Comparison of ENCODE assay signal across 7 cellular contexts in the genomic region with DNA sequence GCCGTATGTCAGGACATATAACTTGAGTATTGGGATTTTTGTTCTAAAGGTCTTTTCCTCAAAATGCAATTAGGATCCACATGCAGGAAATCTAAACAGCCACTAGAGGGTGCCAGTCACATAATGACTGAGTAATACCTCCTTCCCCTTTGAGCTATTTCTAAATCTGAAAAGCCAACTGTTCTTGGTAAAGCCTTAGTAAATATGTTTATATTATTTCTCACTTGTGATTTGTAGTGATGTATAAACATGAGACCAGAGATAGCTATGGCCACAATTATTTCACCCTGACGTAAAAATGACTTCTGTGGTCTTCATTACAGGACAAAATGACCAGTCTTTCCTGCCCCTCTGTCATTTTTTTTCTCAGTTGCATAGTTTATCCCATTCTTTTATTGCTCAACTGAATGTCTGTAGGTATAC. TPM values are rescaled to one million over a fixed set of nuclear protein-coding genes. Genes with fewer than 3 reads are reported as not detected.
A peak's percentile ranks its signal among the peaks of the same experiment; 100 is the strongest.
DNase-seq lines count a peak whose midpoint lies in the region; ATAC-seq and TF ChIP-seq lines count a peak whose summit lies in the region.

No MANE protein-coding gene starts in this region.

- peak; percentile 21 for DNase-seq in GDM1 (lab: John Stamatoyannopoulos, UW)
- peak; percentile 26 for DNase-seq in NCI-H526 treated with DMSO at 0.1 percent for 48 hours (lab: John Stamatoyannopoulos, UW)
- DNase-seq in activated CD4-positive, alpha-beta memory T cell treated with anti-CD3 and anti-CD28 coated beads for 36 hours, result peak; percentile 26
- peak; percentile 78 for DNase-seq in fibroblast of mammary gland (ENCODE audit: low read depth)
- DNase-seq in omental fat pad (ENCODE audit: low spot score), result peak; percentile 25

- ATAC-seq in HG02981 (IDR thresholded peaks at IDR 0.05; ENCODE audit: unreplicated experiment) (peak; percentile 50), omental fat pad (ENCODE audit: low FRiP score) (peak; percentile 70), HG03442 (IDR thresholded peaks at IDR 0.05; ENCODE audit: unreplicated experiment) (no peak)

- no peaks in the 10 kb centered on the region for H3K4me1 Mint-ChIP-seq in activated CD4-positive, alpha-beta memory T cell treated with anti-CD3 and anti-CD28 coated beads for 36 hours (ENCODE audit: low read depth)

- CTCF ChIA-PET in activated CD4-positive, alpha-beta memory T cell treated with anti-CD3 and anti-CD28 coated beads for 36 hours (lab: Charles Lee), result interaction anchor here (0.5 to 2.7 kb wide), 68 partner anchors 8 to 1414 kb away, joined by 3 to 30 read pairs (median 4); partner anchors contain the start of genes DR1 and MTF2

- TF ChIP-seq CTCF in fibroblast of mammary gland (conservative IDR thresholded peaks at IDR 0.05; ENCODE audit: control insufficient read depth, insufficient read depth, low read depth, low read length), result peak; percentile 94
- TF ChIP-seq CTCF in omental fat pad (IDR thresholded peaks at IDR 0.05), result no peak

- no peak overlapping the region for H3K27ac Mint-ChIP-seq in activated CD4-positive, alpha-beta memory T cell treated with anti-CD3 and anti-CD28 coated beads for 36 hours

- H3K36me3 Mint-ChIP-seq in activated CD4-positive, alpha-beta memory T cell treated with anti-CD3 and anti-CD28 coated beads for 36 hours, result no peaks in the 10 kb centered on the region

- H3K9me3 Mint-ChIP-seq in activated CD4-positive, alpha-beta memory T cell treated with anti-CD3 and anti-CD28 coated beads for 36 hours, result no peaks in the 10 kb centered on the region

- no peak overlapping the region for H3K4me3 ChIP-seq in fibroblast of mammary gland (ENCODE audit: control insufficient read depth, low read depth, low read length)

- no peaks in the 10 kb centered on the region for H3K27me3 Mint-ChIP-seq in activated CD4-positive, alpha-beta memory T cell treated with anti-CD3 and anti-CD28 coated beads for 36 hours

- no peak overlapping the region for H3K4me3 Mint-ChIP-seq in activated CD4-positive, alpha-beta memory T cell treated with anti-CD3 and anti-CD28 coated beads for 36 hours

- POLR2A ChIA-PET in activated CD4-positive, alpha-beta memory T cell treated with anti-CD3 and anti-CD28 coated beads for 36 hours (lab: Charles Lee), result no interaction called here

- intact Hi-C loops in activated CD4-positive, alpha-beta memory T cell treated with anti-CD3 and anti-CD28 coated beads for 36 hours (cut with micrococcal nuclease), result loop anchor here (1.0 to 5.0 kb wide), 5 partner anchors 42 to 540 kb away; no protein-coding TSS in a partner anchor

RNA-seq across cellular contexts. Expression of gene DR1, which starts 41.0 kb away (rescaled TPM):
- 10 to 100 TPM; 74.9 to 77.4 TPM for total RNA-seq in activated CD4-positive, alpha-beta memory T cell treated with anti-CD3 and anti-CD28 coated beads for 36 hours
- 10 to 100 TPM; 21.4 to 31.9 (median 27.7) TPM for total RNA-seq in omental fat pad

Comparison
In these comparisons a context has a peak if more than half of its experiments do, and no peak if none do; other contexts are left out.
1. DNase-seq: peak in every context shown above with its lines; median percentile 78 in fibroblast of mammary gland; 26 in NCI-H526 treated with DMSO at 0.1 percent for 48 hours; 26 in activated CD4-positive, alpha-beta memory T cell treated with anti-CD3 and anti-CD28 coated beads for 36 hours; 25 in omental fat pad; 21 in GDM1.